In the genomic region with DNA sequence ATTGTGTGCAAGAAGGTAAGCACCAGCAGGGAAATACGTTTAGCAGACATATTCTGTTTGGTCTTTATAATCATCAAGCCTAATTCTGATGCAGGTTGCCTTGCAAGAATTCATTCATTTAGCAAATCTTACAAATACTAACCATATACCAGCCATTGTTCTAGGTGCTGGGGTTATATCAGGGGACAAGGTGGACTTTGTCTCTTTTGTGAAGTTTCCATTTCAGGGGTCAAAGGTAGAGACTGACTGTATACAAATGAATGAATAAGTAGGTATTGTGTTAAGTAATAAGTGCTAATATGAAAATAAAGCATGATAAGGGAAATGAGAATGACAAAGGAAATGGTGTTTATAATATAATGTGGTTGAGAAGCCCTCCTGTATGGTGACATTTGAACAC, we compare ENCODE assay signal across 15 cellular contexts.
DNase-seq lines count a peak whose midpoint lies in the region; ATAC-seq, FAIRE-seq and TF ChIP-seq lines count a peak whose summit lies in the region.
"Had no signal": no experiment of that assay in that cellular context is flagged by ENCODE, and none has a peak within 500 bp of the region (broad histone marks: within the 10 kb centered on the region; RNA-seq: fewer than 3 reads in every experiment).

No MANE protein-coding gene starts in this region.

- peaks cover 0 to 9% of the 10 kb centered on the region in 2 donors for H3K36me3 ChIP-seq in small intestine (ENCODE audit: control insufficient read depth in 2 of 2, insufficient read depth in 2 of 2, low read length in 2 of 2)
- H3K36me3 ChIP-seq: BE2C had no signal

- no peak overlapping the region for H3K4me3 ChIP-seq in small intestine (ENCODE audit: low read depth in 1 of 2, low read length in 2 of 2)

- H3K4me1 Mint-ChIP-seq in activated naive CD8-positive, alpha-beta T cell (ENCODE audit: low read depth), result peaks cover 20% of the 10 kb centered on the region
- peaks cover 18% of the 10 kb centered on the region for H3K4me1 Mint-ChIP-seq in activated naive CD8-positive, alpha-beta T cell treated with anti-CD3 and anti-CD28 coated beads for 36 hours
- H3K4me1 Mint-ChIP-seq in HFFc6 (ENCODE audit: low read depth), result peaks cover 14% of the 10 kb centered on the region

- no peaks in the 10 kb centered on the region for H3K27me3 Mint-ChIP-seq in activated naive CD8-positive, alpha-beta T cell
- no peaks in the 10 kb centered on the region for H3K27me3 Mint-ChIP-seq in activated naive CD8-positive, alpha-beta T cell treated with anti-CD3 and anti-CD28 coated beads for 36 hours
- H3K27me3 Mint-ChIP-seq in HFFc6 (ENCODE audit: insufficient read depth), result no peaks in the 10 kb centered on the region
- H3K27me3 Mint-ChIP-seq: CD8-positive, alpha-beta memory T cell had no signal

- no peaks in the 10 kb centered on the region for H3K27me3 ChIP-seq in small intestine (ENCODE audit: control insufficient read depth in 2 of 2, insufficient read depth in 2 of 2, low read length in 2 of 2)
- H3K27me3 ChIP-seq: BE2C had no signal

- 18 to 71% (median 55%) methylated on average over 1 of the region's 1 CpG for WGBS in small intestine, 3 donors

- DNase-seq in activated naive CD8-positive, alpha-beta T cell treated with anti-CD3 and anti-CD28 coated beads for 36 hours, result no peak
- DNase-seq in left lobe of liver (ENCODE audit: low spot score) (no peak), small intestine (peak; percentile 78), NCI-H510A (lab: John Stamatoyannopoulos, UW) (no peak), HFFc6 (no peak)
- no peak for DNase-seq in activated CD8-positive, alpha-beta memory T cell treated with anti-CD3 and anti-CD28 coated beads for 24 hours
- DNase-seq: BE2C; CD8-positive, alpha-beta memory T cell; DMS53; GF-D8 had no signal

- H3K27ac ChIP-seq in small intestine (ENCODE audit: low read depth in 1 of 2, low read length in 1 of 2), result peak overlapping the region in 1 of 2 donors; percentile 48
- H3K27ac ChIP-seq: C4-2B had no signal

- H3K9me3 Mint-ChIP-seq in activated naive CD8-positive, alpha-beta T cell (ENCODE audit: low read depth), result no peaks in the 10 kb centered on the region
- no peaks in the 10 kb centered on the region for H3K9me3 Mint-ChIP-seq in activated naive CD8-positive, alpha-beta T cell treated with anti-CD3 and anti-CD28 coated beads for 36 hours
- H3K9me3 Mint-ChIP-seq in HFFc6, result no peaks in the 10 kb centered on the region
- H3K9me3 Mint-ChIP-seq: CD8-positive, alpha-beta memory T cell had no signal

- FAIRE-seq in small intestine (lab: Jason Lieb, UNC), result no peak
- FAIRE-seq: A204.1, H1, HTR-8/SVneo had no signal

- H3K9me3 ChIP-seq in small intestine (ENCODE audit: control insufficient read depth, low read depth), result no peaks in the 10 kb centered on the region
- H3K9me3 ChIP-seq: BE2C had no signal

- peaks cover 0 to 3% of the 10 kb centered on the region in 2 donors for H3K4me1 ChIP-seq in small intestine (ENCODE audit: control insufficient read depth in 2 of 2, insufficient read depth in 1 of 2, low read depth in 1 of 2, low read length in 1 of 2)
- H3K4me1 ChIP-seq: BE2C had no signal

- ATAC-seq in left lobe of liver, result peak; percentile 71

- H3K36me3 Mint-ChIP-seq in activated naive CD8-positive, alpha-beta T cell, result peaks cover 6% of the 10 kb centered on the region
- H3K36me3 Mint-ChIP-seq in activated naive CD8-positive, alpha-beta T cell treated with anti-CD3 and anti-CD28 coated beads for 36 hours, result peaks cover 14% of the 10 kb centered on the region
- H3K36me3 Mint-ChIP-seq in HFFc6 (ENCODE audit: low read depth), result no peaks in the 10 kb centered on the region

- H3K4me3 Mint-ChIP-seq in activated naive CD8-positive, alpha-beta T cell, result no peak overlapping the region
- H3K4me3 Mint-ChIP-seq in activated naive CD8-positive, alpha-beta T cell treated with anti-CD3 and anti-CD28 coated beads for 36 hours, result no peak overlapping the region
- H3K4me3 Mint-ChIP-seq in HFFc6, result no peak overlapping the region
- H3K4me3 Mint-ChIP-seq: CD8-positive, alpha-beta memory T cell had no signal

- peak overlapping the region; percentile 10 for H3K27ac Mint-ChIP-seq in activated naive CD8-positive, alpha-beta T cell
- H3K27ac Mint-ChIP-seq in activated naive CD8-positive, alpha-beta T cell treated with anti-CD3 and anti-CD28 coated beads for 36 hours, result no peak overlapping the region
- no peak overlapping the region for H3K27ac Mint-ChIP-seq in HFFc6

- no peak for TF ChIP-seq CTCF in HFFc6 (IDR thresholded peaks at IDR 0.05)
